In genomic region chr16:11964761-11965539, GRCh38 we compare ENCODE assay signal across 11 cellular contexts. TPM values are rescaled to one million over a fixed set of nuclear protein-coding genes. Genes with fewer than 3 reads are reported as not detected.
DNase-seq lines count a peak whose midpoint lies in the region; ATAC-seq and FAIRE-seq lines count a peak whose summit lies in the region.
"Had no signal": no experiment of that assay in that cellular context is flagged by ENCODE, and none has a peak within 500 bp of the region (broad histone marks: within the 10 kb centered on the region; RNA-seq: fewer than 3 reads in every experiment).

Gene TNFRSF17, plus strand, starts transcription at chr16:11965210. Its CDS starts 115 bp downstream, at chr16:11965325.

- no peaks in the 10 kb centered on the region for H3K36me3 ChIP-seq in trophoblast cell (ENCODE audit: control insufficient read depth in 1 of 2, insufficient read depth in 2 of 2, low read length in 2 of 2)

- H3K27me3 ChIP-seq in trophoblast cell (ENCODE audit: insufficient read depth, low read length): no peaks in the 10 kb centered on the region

- intact Hi-C loops in posterior vena cava (cut with DNase I): no loop called here

- no peaks in the 10 kb centered on the region for H3K9me3 ChIP-seq in trophoblast cell (ENCODE audit: insufficient read depth, low read depth, low read length)

- H3K9ac ChIP-seq in trophoblast cell (ENCODE audit: low read length): no peak within 1 kb of the TSS

- FAIRE-seq in RCC 7860 (lab: Jason Lieb, UNC): no peak

- H2AK5ac ChIP-seq in trophoblast cell (ENCODE audit: low read length): no peak within 1 kb of the TSS

- peak; percentile 83 for ATAC-seq in GM18870 (IDR thresholded peaks at IDR 0.05; ENCODE audit: unreplicated experiment)
- peak; percentile 80 for ATAC-seq in GM21786 (IDR thresholded peaks at IDR 0.05; ENCODE audit: unreplicated experiment)
- peak; percentile 46 for ATAC-seq in HG03469 (IDR thresholded peaks at IDR 0.05; ENCODE audit: unreplicated experiment)

- H2BK120ac ChIP-seq in trophoblast cell (ENCODE audit: insufficient read depth, low read length, poor library complexity): no peak within 1 kb of the TSS

- no peak within 1 kb of the TSS for H3K4me2 ChIP-seq in trophoblast cell (ENCODE audit: low read length)

- no peak within 1 kb of the TSS for H3K23ac ChIP-seq in trophoblast cell (ENCODE audit: low read length)

- no CpG with 5 or more reads among the region's 9 CpGs for WGBS in trophoblast cell (ENCODE audit: extremely low coverage, insufficient coverage, insufficient read length)

- no peak within 1 kb of the TSS for H3K18ac ChIP-seq in trophoblast cell (ENCODE audit: low read length)

- no peaks in the 10 kb centered on the region for H3K79me2 ChIP-seq in trophoblast cell (ENCODE audit: control insufficient read depth, insufficient read depth, low read length, poor library complexity)

- no peak within 1 kb of the TSS for H4K12ac ChIP-seq in trophoblast cell (ENCODE audit: low read depth, low read length)

- no peak within 1 kb of the TSS for H3K27ac ChIP-seq in trophoblast cell (ENCODE audit: low read depth, low read length)

- H3K4ac ChIP-seq in trophoblast cell (ENCODE audit: low read depth, low read length): no peak within 1 kb of the TSS

- H4K8ac ChIP-seq in trophoblast cell (ENCODE audit: low read depth, low read length): no peak within 1 kb of the TSS

- no peak within 1 kb of the TSS for H2BK5ac ChIP-seq in trophoblast cell (ENCODE audit: low read depth, low read length, poor library complexity)

- no peak within 1 kb of the TSS for H2BK12ac ChIP-seq in trophoblast cell (ENCODE audit: low read length)

- H3K4me1 ChIP-seq in trophoblast cell (ENCODE audit: control insufficient read depth in 1 of 2, insufficient read depth in 2 of 2, low read length in 2 of 2): no peaks in the 10 kb centered on the region

- H4K91ac ChIP-seq in trophoblast cell (ENCODE audit: low read depth, low read length): no peak within 1 kb of the TSS

- DNase-seq in posterior vena cava (ENCODE audit: low spot score) (peak; percentile 29), RCC 7860 (ENCODE audit: low spot score) (no peak), trophoblast cell (no peak), NCI-H510A treated with DMSO at 0.1 percent for 48 hours (lab: John Stamatoyannopoulos, UW) (no peak)
- DNase-seq: endodermal cell, mesenchymal stem cell, NCI-H69 had no signal

- H3K4me3 ChIP-seq in trophoblast cell (ENCODE audit: low read depth, low read length): no peak within 1 kb of the TSS

- no peak within 1 kb of the TSS for H2AFZ ChIP-seq in trophoblast cell (ENCODE audit: insufficient read depth, low read length, poor library complexity)

- H3K79me1 ChIP-seq in trophoblast cell (ENCODE audit: low read length): no peaks in the 10 kb centered on the region

- no peak within 1 kb of the TSS for H3K14ac ChIP-seq in trophoblast cell (ENCODE audit: low read length)

RNA-seq across cellular contexts. Expression of gene TNFRSF17, which starts in this region (rescaled TPM):
- not detected for total RNA-seq in posterior vena cava
- polyA plus RNA-seq in trophoblast cell (2013): not detected in 2 replicates
- total RNA-seq: activated CD8-positive, alpha-beta memory T cell treated with anti-CD3 and anti-CD28 coated beads for 36 hours; endodermal cell had no signal

Comparison
In these comparisons a context has a peak if more than half of its experiments do, and no peak if none do; other contexts are left out.
1. Peak in DNase-seq in posterior vena cava; RNA of the gene not detected or under 1 TPM.